Comparison of ENCODE assay signal across 8 cellular contexts in the genomic region with DNA sequence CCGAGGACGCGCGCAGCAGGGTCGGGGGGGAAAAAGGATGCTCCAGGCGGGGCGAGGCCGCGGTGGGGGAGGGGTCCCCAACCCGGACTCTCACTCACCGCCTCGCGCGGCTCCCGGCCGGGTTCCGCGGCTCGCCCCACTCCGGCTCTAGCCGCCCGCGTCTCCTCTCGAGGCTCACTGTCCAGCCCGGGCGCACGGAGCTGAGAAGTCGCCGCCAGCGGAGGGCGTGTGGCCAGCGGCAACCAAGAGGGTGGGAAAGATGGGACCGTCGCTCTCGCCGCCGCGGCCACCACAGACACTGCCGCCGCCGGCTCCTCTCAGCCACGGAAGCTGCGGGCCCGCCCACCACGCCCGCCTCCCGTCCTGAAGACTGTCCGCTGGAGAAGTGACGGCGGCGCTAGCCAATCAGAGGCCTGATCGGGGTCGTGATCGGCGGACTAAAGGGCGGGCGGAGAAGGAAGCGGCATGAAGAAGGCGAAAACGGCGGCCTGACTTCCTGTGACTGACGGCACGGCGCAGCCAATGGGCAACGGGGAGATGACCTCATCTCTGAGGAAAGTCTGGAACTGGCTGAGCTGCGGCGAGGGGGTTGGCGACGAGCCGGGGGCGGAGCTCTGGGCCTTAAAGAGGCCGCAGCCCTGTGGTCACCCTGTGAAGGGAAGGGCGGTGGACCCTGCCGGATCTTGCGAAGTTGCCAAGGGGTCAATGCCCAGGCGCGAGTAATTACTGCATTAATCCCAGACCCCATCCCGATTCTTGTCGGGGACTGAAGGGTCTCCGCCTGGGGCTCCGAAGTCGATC. TPM values are rescaled to one million over a fixed set of nuclear protein-coding genes. Genes with fewer than 3 reads are reported as not detected.
A peak's percentile ranks its signal among the peaks of the same experiment; 100 is the strongest.
DNase-seq lines count a peak whose midpoint lies in the region; ATAC-seq and TF ChIP-seq lines count a peak whose summit lies in the region.

A gene (minus strand): TSS at position 340 of the 801 bp plus-strand sequence.

- H3K36me3 Mint-ChIP-seq in natural killer cell = no peaks in the 10 kb centered on the region

- H3K27ac Mint-ChIP-seq in natural killer cell = peak within 1 kb of the TSS; percentile 97

- peak; percentile 100 for DNase-seq in ELF-1 (ENCODE audit: low read depth, low spot score)
- peak; percentile 97 for DNase-seq in H7
- peak; percentile 99 for DNase-seq in M059J (ENCODE audit: low read depth)
- peak; percentile 99 for DNase-seq in SHP77 (lab: John Stamatoyannopoulos, UW)
- peak; percentile 99 for DNase-seq in activated effector memory CD4-positive, alpha-beta T cell treated with Interleukin-2 at 50 U/mL for 16 hours
- DNase-seq in fibroblast of peridontal ligament (ENCODE audit: extremely low read depth) = peak; percentile 100
- DNase-seq in natural killer cell = peak; percentile 99
- peak; percentile 100 for DNase-seq in stimulated activated naive CD4-positive, alpha-beta T cell treated with Interleukin-2 at 50 U/mL for 16 hours (lab: John Stamatoyannopoulos, UW)

- H3K4me3 Mint-ChIP-seq in natural killer cell = peak within 1 kb of the TSS; percentile 95

- no peaks in the 10 kb centered on the region for H3K36me3 ChIP-seq in H7 (replicated peaks; ENCODE audit: control insufficient read depth, insufficient read depth, low read length)

- peaks cover 38 to 44% of the 10 kb centered on the region in 2 donors for H3K4me1 Mint-ChIP-seq in natural killer cell

- peak within 1 kb of the TSS; percentile 86 for H3K4me3 ChIP-seq in H7 (ENCODE audit: insufficient read depth, low read depth, low read length)

- TF ChIP-seq CTCF in natural killer cell (IDR thresholded peaks at IDR 0.05) = no peak

- no peaks in the 10 kb centered on the region; the same call in 1 of the 2 replicates for H3K27me3 ChIP-seq in H7 (ENCODE audit: control insufficient read depth, insufficient read depth, low read length)

- H3K9me3 Mint-ChIP-seq in natural killer cell = no peaks in the 10 kb centered on the region

- no peaks in the 10 kb centered on the region for H3K27me3 Mint-ChIP-seq in natural killer cell (ENCODE audit: low read depth in 2 of 2)

- ATAC-seq in natural killer cell = peak; percentile 90 to 97 (median 92)

- intact Hi-C loops in natural killer cell (cut with micrococcal nuclease) = loop anchor here (2.0 to 5.0 kb wide), 3 partner anchors 104 to 456 kb away; a partner anchor contains a TSS

RNA-seq across cellular contexts. Expression of the gene that starts here (rescaled TPM):
- total RNA-seq in H7 (2014; rRNA removed; shearing (Covaris generic)) = 26.2 and 35.4 TPM in 2 replicates
- total RNA-seq in M059J (2014; rRNA removed; shearing (Covaris generic)) = 25.4 and 25.8 TPM in 2 replicates
- 10 to 100 TPM; 81.8 to 91.9 (median 83.5) TPM for total RNA-seq in natural killer cell

Comparison
In these comparisons a context has a peak if more than half of its experiments do, and no peak if none do; other contexts are left out.
1. Peak in every context shown above with its lines: DNase-seq, ATAC-seq and H3K4me3 ChIP-seq.